ENCODE assay signal across 8 cellular contexts in the genomic region with DNA sequence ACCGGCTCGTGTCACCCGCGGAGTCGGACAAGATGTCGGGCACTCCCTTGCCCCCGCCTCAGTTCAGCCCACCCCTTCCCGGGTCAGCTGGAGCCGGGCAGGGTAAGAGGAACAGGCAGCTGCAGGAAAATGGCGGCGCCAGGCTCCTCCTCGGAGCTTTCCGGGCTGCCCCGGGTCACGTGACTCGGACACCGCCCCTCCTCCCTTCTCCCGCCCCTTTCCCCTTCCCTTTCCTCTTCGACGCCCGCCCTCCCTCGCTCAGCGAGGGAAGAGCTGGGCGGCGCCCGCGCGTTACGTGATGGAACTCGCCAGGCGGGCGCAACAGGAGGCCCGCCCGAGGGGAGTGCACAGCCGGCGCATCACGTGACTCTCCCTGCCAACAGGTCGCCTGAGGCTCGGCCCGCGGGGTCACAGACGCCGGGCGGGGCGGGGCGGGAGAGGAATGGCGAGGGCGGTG.
DNase-seq lines count a peak whose midpoint lies in the region; ATAC-seq and TF ChIP-seq lines count a peak whose summit lies in the region.

A gene with protein sequence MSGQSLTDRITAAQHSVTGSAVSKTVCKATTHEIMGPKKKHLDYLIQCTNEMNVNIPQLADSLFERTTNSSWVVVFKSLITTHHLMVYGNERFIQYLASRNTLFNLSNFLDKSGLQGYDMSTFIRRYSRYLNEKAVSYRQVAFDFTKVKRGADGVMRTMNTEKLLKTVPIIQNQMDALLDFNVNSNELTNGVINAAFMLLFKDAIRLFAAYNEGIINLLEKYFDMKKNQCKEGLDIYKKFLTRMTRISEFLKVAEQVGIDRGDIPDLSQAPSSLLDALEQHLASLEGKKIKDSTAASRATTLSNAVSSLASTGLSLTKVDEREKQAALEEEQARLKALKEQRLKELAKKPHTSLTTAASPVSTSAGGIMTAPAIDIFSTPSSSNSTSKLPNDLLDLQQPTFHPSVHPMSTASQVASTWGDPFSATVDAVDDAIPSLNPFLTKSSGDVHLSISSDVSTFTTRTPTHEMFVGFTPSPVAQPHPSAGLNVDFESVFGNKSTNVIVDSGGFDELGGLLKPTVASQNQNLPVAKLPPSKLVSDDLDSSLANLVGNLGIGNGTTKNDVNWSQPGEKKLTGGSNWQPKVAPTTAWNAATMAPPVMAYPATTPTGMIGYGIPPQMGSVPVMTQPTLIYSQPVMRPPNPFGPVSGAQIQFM (minus strand): TSS at position 134 of the 457 bp plus-strand sequence. CDS start 304 bp downstream, outside the sequence.

- ATAC-seq in GM19035 (IDR thresholded peaks at IDR 0.05; ENCODE audit: unreplicated experiment) = peak; percentile 78
- peak; percentile 85 for ATAC-seq in HG03354 (IDR thresholded peaks at IDR 0.05; ENCODE audit: poor library complexity, severe bottlenecking, unreplicated experiment)
- peak; percentile 84 to 86 for ATAC-seq in activated CD4-positive, CD25-positive, alpha-beta regulatory T cell treated with anti-CD3 and anti-CD28 coated beads, Interleukin-2, amount 50 U/mL, for 24 hours

- no peak for TF ChIP-seq CTCF in AG09319 (IDR thresholded peaks at IDR 0.05; ENCODE audit: low read depth, low read length)

- DNase-seq in AG09319 (ENCODE audit: extremely low read depth, low read depth) (peak; percentile 98), NCI-H446 treated with DMSO at 0.1 percent for 48 hours (lab: John Stamatoyannopoulos, UW) (peak; percentile 97), cerebellar cortex (ENCODE audit: low spot score) (peak; percentile 97), islet precursor cell (peak; percentile 99)
- peak; percentile 95 to 97 (median 96) for DNase-seq in stimulated activated CD4-positive, alpha-beta T cell treated with anti-CD3 and anti-CD28 coated beads, Interleukin-12 subunit alpha, Interleukin-12 subunit beta, amount 100 ng/mL, for 48 hours (ENCODE audit: low read depth in 2 of 3, low spot score in 1 of 3)

Comparison
In these comparisons a context has a peak if more than half of its experiments do, and no peak if none do; other contexts are left out.
1. Peak in every context shown above with its lines: DNase-seq and ATAC-seq.